Comparison of ENCODE assay signal across 13 cellular contexts in the genomic region with DNA sequence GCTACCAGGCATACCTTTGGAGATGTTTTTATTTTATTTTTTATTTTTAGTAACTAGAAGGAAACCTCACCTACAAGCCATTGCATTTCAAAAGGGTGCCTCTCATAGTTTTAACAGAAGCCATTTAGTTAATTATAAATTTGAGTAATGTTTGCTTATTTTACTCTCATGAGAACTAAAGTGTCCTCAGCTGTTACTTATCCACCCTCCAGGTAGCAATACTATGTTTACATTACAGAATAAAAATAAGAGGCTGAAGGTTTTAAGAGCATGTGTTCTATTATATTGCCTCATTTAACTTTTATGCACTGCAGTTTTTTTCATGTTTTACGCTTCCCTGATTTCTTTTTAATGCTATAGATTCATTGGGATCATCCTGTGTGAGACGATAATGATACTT.
"Had no signal": no experiment of that assay in that cellular context is flagged by ENCODE, and none has a peak within 500 bp of the region (broad histone marks: within the 10 kb centered on the region; RNA-seq: fewer than 3 reads in every experiment).

No MANE protein-coding gene starts in this region.

- H3K36me3 ChIP-seq: sigmoid colon, suprapubic skin had no signal

- H3K4me1 Mint-ChIP-seq: activated naive CD8-positive, alpha-beta T cell treated with anti-CD3 and anti-CD28 coated beads for 36 hours had no signal

- H3K27ac Mint-ChIP-seq: activated naive CD8-positive, alpha-beta T cell treated with anti-CD3 and anti-CD28 coated beads for 36 hours; activated T-cell treated with anti-CD3 and anti-CD28 coated beads, Interleukin-2, amount 50 U/mL, for 24 hours; type B pancreatic cell had no signal

- H3K27me3 ChIP-seq: sigmoid colon, suprapubic skin had no signal

- ATAC-seq: activated CD4-positive, CD25-positive, alpha-beta regulatory T cell treated with anti-CD3 and anti-CD28 coated beads, Interleukin-2, amount 50 U/mL, for 24 hours; left ventricle myocardium superior; psoas muscle had no signal

- H3K9me3 ChIP-seq: psoas muscle, sigmoid colon, suprapubic skin had no signal

- H3K4me3 ChIP-seq: psoas muscle, sigmoid colon, suprapubic skin had no signal

- H3K4me3 Mint-ChIP-seq: activated naive CD8-positive, alpha-beta T cell treated with anti-CD3 and anti-CD28 coated beads for 36 hours; activated T-cell treated with anti-CD3 and anti-CD28 coated beads, Interleukin-2, amount 50 U/mL, for 24 hours; type B pancreatic cell had no signal

- H3K27me3 Mint-ChIP-seq: activated T-cell treated with anti-CD3 and anti-CD28 coated beads, Interleukin-2, amount 50 U/mL, for 24 hours; type B pancreatic cell had no signal

- H3K4me1 ChIP-seq: psoas muscle, sigmoid colon, suprapubic skin had no signal

- H3K27ac ChIP-seq: psoas muscle, sigmoid colon, suprapubic skin had no signal

- DNase-seq: activated effector memory CD4-positive, alpha-beta T cell treated with anti-CD3 and anti-CD28 coated beads, Interleukin-2, amount 50 U/mL, for 16 hours; activated naive CD8-positive, alpha-beta T cell treated with anti-CD3 and anti-CD28 coated beads for 36 hours; activated T-cell treated with anti-CD3 and anti-CD28 coated beads, Interleukin-2, amount 50 U/mL, for 24 hours; cerebellar nuclear complex; dermis blood vessel endothelial cell; left ventricle myocardium superior; psoas muscle; sigmoid colon; stimulated activated CD4-positive, alpha-beta T cell treated with anti-CD3 and anti-CD28 coated beads, Interleukin-2, amount 100 ng/mL, for 24 hours; stimulated activated naive CD4-positive, alpha-beta T cell treated with Interleukin-2 at 50 U/mL for 16 hours had no signal

- H3K9me3 Mint-ChIP-seq: activated naive CD8-positive, alpha-beta T cell treated with anti-CD3 and anti-CD28 coated beads for 36 hours; activated T-cell treated with anti-CD3 and anti-CD28 coated beads, Interleukin-2, amount 50 U/mL, for 24 hours; type B pancreatic cell had no signal

- H3K36me3 Mint-ChIP-seq: activated naive CD8-positive, alpha-beta T cell treated with anti-CD3 and anti-CD28 coated beads for 36 hours; type B pancreatic cell had no signal
